26 cellular contexts compared by ENCODE assay signal in genomic region chr1:108605633-108606032, GRCh38.
"Had no signal": no experiment of that assay in that cellular context is flagged by ENCODE, and none has a peak within 500 bp of the region (broad histone marks: within the 10 kb centered on the region; RNA-seq: fewer than 3 reads in every experiment).

No MANE protein-coding gene starts in this region.

- FAIRE-seq: urothelium cell line had no signal

- H3K4me3 ChIP-seq: stomach, suprapubic skin, testis, thoracic aorta, tibial artery, tibial nerve, transverse colon, upper lobe of left lung, upper lobe of right lung, uterus, vagina had no signal

- H3K4me1 ChIP-seq: uterus had no signal

- H3K9me3 ChIP-seq: stomach, suprapubic skin, testis, thoracic aorta, tibial artery, tibial nerve, transverse colon, upper lobe of left lung, upper lobe of right lung, uterus, vagina had no signal

- H3K27me3 ChIP-seq: stomach, suprapubic skin, testis, tibial artery, tibial nerve, transverse colon, upper lobe of left lung, upper lobe of right lung, uterus, vagina had no signal

- ATAC-seq: stimulated activated effector memory CD8-positive, alpha-beta T cell treated with anti-CD3 and anti-CD28 coated beads, Interleukin-12 subunit alpha, Interleukin-12 subunit beta, amount 100 ng/mL, for 72 hours; stimulated activated memory B cell treated with anti-CD40 and anti-IgM and Interleukin-4, amounts not matched to agents 10 μg/mL and 1 μg/mL and 100 μg/mL, for 72 hours; stimulated activated naive B cell treated with anti-CD40 and anti-IgM and Interleukin-4, amounts not matched to agents 10 μg/mL and 1 μg/mL and 100 μg/mL, for 72 hours; stimulated activated naive CD8-positive, alpha-beta T cell treated with anti-CD3 and anti-CD28 coated beads, Interleukin-15, amount 100 ng/mL, for 72 hours; stimulated activated naive CD8-positive, alpha-beta T cell treated with anti-CD3 and anti-CD28 coated beads, Interleukin-15, Interleukin-2, amounts not matched to agents 100 U/mL and 50 U/mL, for 24 hours; upper lobe of right lung had no signal

- H3K27ac ChIP-seq: stomach, suprapubic skin, testis, thoracic aorta, tibial artery, tibial nerve, transverse colon, upper lobe of left lung, upper lobe of right lung, uterus, vagina had no signal

- DNase-seq: stimulated activated CD4-positive, alpha-beta T cell treated with anti-CD3 and anti-CD28 coated beads, Interleukin-2, amount 100 ng/mL, for 48 hours; stimulated activated CD4-positive, alpha-beta T cell treated with anti-CD3 and anti-CD28 coated beads, Interleukin-4, amount 100 ng/mL, for 1 hour; stimulated activated CD4-positive, alpha-beta T cell treated with anti-CD3 and anti-CD28 coated beads, Interleukin-4, amount 100 ng/mL, for 24 hours; stimulated activated CD4-positive, alpha-beta T cell treated with anti-CD3 and anti-CD28 coated beads, Interleukin-4, amount 100 ng/mL, for 4 hours; stimulated activated CD8-positive, alpha-beta memory T cell treated with anti-CD3 and anti-CD28 coated beads, Interleukin-4, amount 100 ng/mL, for 48 hours; stimulated activated naive B cell treated with anti-CD40 and anti-IgM and Interleukin-4, amounts not matched to agents 10 μg/mL and 1 μg/mL and 100 μg/mL, for 72 hours; stimulated activated naive CD4-positive, alpha-beta T cell; stimulated activated naive CD4-positive, alpha-beta T cell treated with Interleukin-2 at 50 U/mL for 16 hours; stimulated activated naive CD8-positive, alpha-beta T cell treated with anti-CD3 and anti-CD28 coated beads, Interleukin-15, amount 100 ng/mL, for 72 hours; stimulated activated naive CD8-positive, alpha-beta T cell treated with anti-CD3 and anti-CD28 coated beads, Interleukin-15, Interleukin-2, amounts not matched to agents 100 U/mL and 50 U/mL, for 24 hours; stomach; substantia nigra; testis; tibial artery; transverse colon; trophoblast cell; upper lobe of left lung; upper lobe of right lung; uterus had no signal

- H3K36me3 ChIP-seq: suprapubic skin, thoracic aorta, upper lobe of left lung, uterus, vagina had no signal
